In genomic region chr11:62786318-62787004, GRCh38 we compare ENCODE assay signal across 8 cellular contexts. TPM values are rescaled to one million over a fixed set of nuclear protein-coding genes. Genes with fewer than 3 reads are reported as not detected.
DNase-seq lines count a peak whose midpoint lies in the region; ATAC-seq and TF ChIP-seq lines count a peak whose summit lies in the region.

No MANE protein-coding gene starts in this region.

- peak; percentile 80 for ATAC-seq in stimulated activated naive CD8-positive, alpha-beta T cell treated with anti-CD3 and anti-CD28 coated beads, Interleukin-15, amount 100 ng/mL, for 72 hours

- peaks cover 10% of the 10 kb centered on the region for H3K79me2 ChIP-seq in neural cell (replicated peaks; ENCODE audit: insufficient read depth, low read length)

- no peaks in the 10 kb centered on the region for H3K9me2 ChIP-seq in neural cell (ENCODE audit: insufficient read depth, low read length)

- TF ChIP-seq EP300 in neural cell (conservative IDR thresholded peaks at IDR 0.05; ENCODE audit: poor library complexity, severe bottlenecking): no peak

- no peaks in the 10 kb centered on the region for H3K9me3 ChIP-seq in neural cell (ENCODE audit: low read length)

- H3K4me3 ChIP-seq in LNCaP clone FGC (ENCODE audit: low read depth, low read length) (peak overlapping the region; percentile 93), neural cell (ENCODE audit: low read length) (peak overlapping the region; percentile 90)

- H3K4me1 Mint-ChIP-seq in stimulated activated naive CD8-positive, alpha-beta T cell treated with anti-CD3 and anti-CD28 coated beads, Interleukin-15, amount 100 ng/mL, for 72 hours: peaks cover 53% of the 10 kb centered on the region

- no peaks in the 10 kb centered on the region for H3F3A ChIP-seq in neural cell (ENCODE audit: insufficient read depth, low read length, poor library complexity, severe bottlenecking)

- H3K9ac ChIP-seq in neural cell (ENCODE audit: low read length): peak overlapping the region; percentile 87

- no peaks in the 10 kb centered on the region for H3K27me3 ChIP-seq in neural cell (ENCODE audit: insufficient read depth, low read depth, low read length)

- H3K4me2 ChIP-seq in neural cell (ENCODE audit: low read length): peak overlapping the region; percentile 40

- no peak overlapping the region for H2AFZ ChIP-seq in neural cell (ENCODE audit: low read depth, low read length)

- peak; percentile 98 for TF ChIP-seq CTCF in LNCaP clone FGC (IDR thresholded peaks at IDR 0.05; ENCODE audit: control insufficient read depth, extremely low read depth, insufficient read depth)
- peak; percentile 93 for TF ChIP-seq CTCF in neural cell (IDR thresholded peaks at IDR 0.05; ENCODE audit: poor library complexity, severe bottlenecking)

- H3K4me3 Mint-ChIP-seq in stimulated activated naive CD8-positive, alpha-beta T cell treated with anti-CD3 and anti-CD28 coated beads, Interleukin-15, amount 100 ng/mL, for 72 hours: peak overlapping the region; percentile 90 to 93

- H3K9me3 Mint-ChIP-seq in stimulated activated naive CD8-positive, alpha-beta T cell treated with anti-CD3 and anti-CD28 coated beads, Interleukin-15, amount 100 ng/mL, for 72 hours: no peaks in the 10 kb centered on the region

- TF ChIP-seq RAD21 in neural cell (conservative IDR thresholded peaks at IDR 0.05): peak; percentile 63

- H3K27ac ChIP-seq in neural cell (ENCODE audit: low read length): peak overlapping the region; percentile 88

- H3K27me3 Mint-ChIP-seq in stimulated activated naive CD8-positive, alpha-beta T cell treated with anti-CD3 and anti-CD28 coated beads, Interleukin-15, amount 100 ng/mL, for 72 hours: no peaks in the 10 kb centered on the region

- H4K20me1 ChIP-seq in neural cell (ENCODE audit: insufficient read depth): no peaks in the 10 kb centered on the region

- H3K36me3 ChIP-seq in neural cell (ENCODE audit: insufficient read depth, low read length): no peaks in the 10 kb centered on the region

- DNase-seq in EH (ENCODE audit: low read depth) (peak; percentile 85), GOT3 (lab: John Stamatoyannopoulos, UW) (peak; percentile 65), LNCaP clone FGC (ENCODE audit: low read depth) (no peak), SHP77 (lab: John Stamatoyannopoulos, UW) (peak; percentile 76 to 80), activated gamma-delta T cell treated with Interleukin-2 at 50 U/mL for 16 hours (peak; percentile 87), fibroblast of the conjunctiva (ENCODE audit: low read depth) (peak; percentile 62)
- peak; percentile 89 to 90 for DNase-seq in stimulated activated naive CD8-positive, alpha-beta T cell treated with anti-CD3 and anti-CD28 coated beads, Interleukin-15, amount 100 ng/mL, for 72 hours

- peak overlapping the region; percentile 86 to 95 for H3K27ac Mint-ChIP-seq in stimulated activated naive CD8-positive, alpha-beta T cell treated with anti-CD3 and anti-CD28 coated beads, Interleukin-15, amount 100 ng/mL, for 72 hours

TF ChIP-seq in neural cell, 6 proteins besides CTCF, POLR2A, EP300 and RAD21:
- peak; percentile 31 for TF ChIP-seq REST (IDR thresholded peaks at IDR 0.05; ENCODE audit: borderline replicate concordance)
- TF ChIP-seq POLR2AphosphoS5 (IDR thresholded peaks at IDR 0.05): peak; percentile 61
- no peak for TF ChIP-seq MXI1 (conservative IDR thresholded peaks at IDR 0.05; ENCODE audit: poor library complexity, severe bottlenecking)
- peak; percentile 20 for TF ChIP-seq TAF1 (IDR thresholded peaks at IDR 0.05; ENCODE audit: low read depth)
- TF ChIP-seq EZH2 (IDR thresholded peaks at IDR 0.05; ENCODE audit: borderline replicate concordance, insufficient read depth, low read length, poor library complexity, severe bottlenecking): no peak
- peak; percentile 86 for TF ChIP-seq SMC3 (conservative IDR thresholded peaks at IDR 0.05; ENCODE audit: poor library complexity)

RNA-seq across cellular contexts. Expression of gene TMEM179B, which starts 0.7 kb away (rescaled TPM):
- 24.5 and 28.1 TPM in 2 replicates for polyA plus RNA-seq in neural cell
- polyA minus RNA-seq in neural cell: 16.3 and 17.8 TPM in 2 replicates

RNA-seq across cellular contexts. Expression of gene TMEM223, which starts 5.3 kb away (rescaled TPM):
- 16.5 and 27.4 TPM in 2 replicates for polyA plus RNA-seq in neural cell
- polyA minus RNA-seq in neural cell: 12.7 and 13.1 TPM in 2 replicates

RNA-seq across cellular contexts. Expression of gene TAF6L, which starts 15.3 kb away (rescaled TPM):
- polyA plus RNA-seq in neural cell: 55.2 and 61.7 TPM in 2 replicates
- 22.5 and 25.1 TPM in 2 replicates for polyA minus RNA-seq in neural cell

RNA-seq across cellular contexts. Expression of gene NXF1, which starts 18.8 kb away (rescaled TPM):
- polyA plus RNA-seq in neural cell: 26.0 and 32.1 TPM in 2 replicates
- 26.1 and 42.7 TPM in 2 replicates for polyA minus RNA-seq in neural cell

RNA-seq across cellular contexts. Expression of gene POLR2G, which starts 25.1 kb away (rescaled TPM):
- polyA plus RNA-seq in neural cell: 207 and 232 TPM in 2 replicates
- polyA minus RNA-seq in neural cell: 69.5 and 74.5 TPM in 2 replicates
